ENCODE assay signal across 15 cellular contexts in the genomic region with DNA sequence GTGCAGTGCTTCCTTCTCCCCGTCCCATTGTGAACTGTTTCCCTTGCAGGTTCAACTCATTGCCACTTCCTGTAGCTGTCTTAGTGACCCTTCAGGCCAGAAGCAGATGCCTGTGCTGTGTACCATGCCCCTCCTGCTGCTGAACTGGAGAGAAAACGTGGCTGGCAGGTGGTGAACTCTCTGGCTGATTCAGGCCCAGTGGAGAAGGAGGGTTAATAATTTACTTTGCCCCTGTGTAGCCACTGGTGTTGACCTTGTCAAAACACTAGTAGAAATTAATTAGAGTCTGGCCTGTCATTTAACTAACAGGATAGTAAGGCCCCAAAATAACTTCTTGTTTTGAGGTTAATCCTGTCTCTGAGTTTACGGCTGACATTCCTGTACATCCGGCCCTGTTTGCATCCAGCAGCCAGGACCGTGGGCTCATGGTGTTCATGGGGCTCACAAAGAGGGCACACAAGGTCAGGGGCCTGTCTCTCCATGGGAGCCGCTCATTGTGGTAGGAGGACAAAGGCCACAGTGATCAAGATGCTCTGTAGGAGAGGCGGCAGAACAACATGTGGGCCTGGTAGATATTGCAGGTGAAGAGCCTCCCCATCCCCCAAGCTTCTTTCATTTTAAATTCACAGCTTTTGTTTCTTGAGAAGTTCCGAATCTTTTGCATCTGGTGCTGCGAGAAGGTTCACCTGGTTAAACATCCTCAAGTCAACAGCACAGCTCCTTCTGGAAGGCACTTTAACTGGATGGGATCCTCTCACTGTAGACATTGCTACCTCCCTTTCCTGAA.
DNase-seq lines count a peak whose midpoint lies in the region; ATAC-seq and TF ChIP-seq lines count a peak whose summit lies in the region.
"Had no signal": no experiment of that assay in that cellular context is flagged by ENCODE, and none has a peak within 500 bp of the region (broad histone marks: within the 10 kb centered on the region; RNA-seq: fewer than 3 reads in every experiment).

No MANE protein-coding gene starts in this region.

- TF ChIP-seq CTCF in epithelial cell of proximal tubule (conservative IDR thresholded peaks at IDR 0.05; ENCODE audit: low read depth, low read length) (peak; percentile 4), PC-3 (conservative IDR thresholded peaks at IDR 0.05; ENCODE audit: low read depth, low read length) (no peak)

- ATAC-seq in GM18861 (IDR thresholded peaks at IDR 0.05; ENCODE audit: unreplicated experiment) (peak; percentile 78), HG02943 (IDR thresholded peaks at IDR 0.05; ENCODE audit: low read depth, unreplicated experiment) (peak; percentile 89), PC-3 (no peak)

- no peak overlapping the region for H2BK12ac ChIP-seq in trophoblast cell (ENCODE audit: low read length)

- no peak overlapping the region for H3K4me2 ChIP-seq in trophoblast cell (ENCODE audit: low read length)
- no peak overlapping the region for H3K4me2 ChIP-seq in PC-3 (ENCODE audit: low read length)
- H3K4me2 ChIP-seq: KMS-11 had no signal

- no peak overlapping the region for H3K27ac ChIP-seq in trophoblast cell (ENCODE audit: low read depth, low read length)
- no peak overlapping the region for H3K27ac ChIP-seq in PC-3 (ENCODE audit: low read length)
- H3K27ac ChIP-seq: KMS-11, SJSA1 had no signal

- H3K9me2 ChIP-seq in PC-3 (replicated peaks; ENCODE audit: low read length), result no peaks in the 10 kb centered on the region

- H3K4ac ChIP-seq in trophoblast cell (ENCODE audit: low read depth, low read length), result no peak overlapping the region

- no peak overlapping the region for H3K23ac ChIP-seq in trophoblast cell (ENCODE audit: low read length)

- H3K4me3 ChIP-seq in epithelial cell of proximal tubule (ENCODE audit: low read depth, low read length) (no peak overlapping the region), trophoblast cell (ENCODE audit: low read depth, low read length) (no peak overlapping the region), PC-3 (ENCODE audit: low read length) (no peak overlapping the region)
- H3K4me3 ChIP-seq: SJSA1 had no signal

- CTCF ChIA-PET in PC-3 (lab: Charles Lee), result no interaction called here

- WGBS in trophoblast cell (ENCODE audit: extremely low coverage, insufficient coverage, insufficient read length), result no CpG with 5 or more reads among the region's 9 CpGs

- H3K27me3 ChIP-seq in trophoblast cell (ENCODE audit: insufficient read depth, low read length), result no peaks in the 10 kb centered on the region
- H3K27me3 ChIP-seq in PC-3 (ENCODE audit: low read length), result no peaks in the 10 kb centered on the region
- H3K27me3 ChIP-seq: SJSA1 had no signal

- peaks cover 3 to 11% of the 10 kb centered on the region in 2 experiments for H3K4me1 ChIP-seq in trophoblast cell (ENCODE audit: control insufficient read depth in 1 of 2, insufficient read depth in 2 of 2, low read length in 2 of 2)
- H3K4me1 ChIP-seq in PC-3 (ENCODE audit: insufficient read depth, low read length), result peaks cover 5% of the 10 kb centered on the region; the same call in 1 of the 2 replicates

- H2AK5ac ChIP-seq in trophoblast cell (ENCODE audit: low read length), result peak overlapping the region; percentile 54

- BruUV-seq in PC-3 (replicated peaks; lab: Mats Ljungman, UMichigan), result no TSS peak

- H2BK5ac ChIP-seq in trophoblast cell (ENCODE audit: low read depth, low read length, poor library complexity), result no peak overlapping the region

- H2AFZ ChIP-seq in trophoblast cell (ENCODE audit: insufficient read depth, low read length, poor library complexity), result no peak overlapping the region
- no peak overlapping the region for H2AFZ ChIP-seq in PC-3 (ENCODE audit: low read length)

- H4K8ac ChIP-seq in trophoblast cell (ENCODE audit: low read depth, low read length), result no peak overlapping the region

- DNase-seq in epithelial cell of proximal tubule (ENCODE audit: low read depth) (peak; percentile 86), trophoblast cell (no peak), islet precursor cell (no peak), PC-3 (no peak), DMS153 treated with DMSO at 0.1 percent for 48 hours (lab: John Stamatoyannopoulos, UW; ENCODE audit: unreplicated experiment) (no peak), globus pallidus (ENCODE audit: low spot score) (no peak)
- DNase-seq: activated CD4-positive, alpha-beta T cell treated with anti-CD3 and anti-CD28 coated beads, Interleukin-2, amount 50 U/mL, for 1 hour; CD4-positive, CD25-positive, alpha-beta regulatory T cell; NCI-H510A; stimulated activated CD4-positive, alpha-beta T cell treated with anti-CD3 and anti-CD28 coated beads, Interleukin-4, amount 100 ng/mL, for 1 hour; substantia nigra had no signal

- no peak overlapping the region for H4K12ac ChIP-seq in trophoblast cell (ENCODE audit: low read depth, low read length)

- no peak overlapping the region for H2BK120ac ChIP-seq in trophoblast cell (ENCODE audit: insufficient read depth, low read length, poor library complexity)

- H3K18ac ChIP-seq in trophoblast cell (ENCODE audit: low read length), result no peak overlapping the region

- H3K79me2 ChIP-seq in trophoblast cell (ENCODE audit: control insufficient read depth, insufficient read depth, low read length, poor library complexity) (no peaks in the 10 kb centered on the region), PC-3 (ENCODE audit: low read length) (no peaks in the 10 kb centered on the region)

- H4K91ac ChIP-seq in trophoblast cell (ENCODE audit: low read depth, low read length), result no peak overlapping the region

- H3K14ac ChIP-seq in trophoblast cell (ENCODE audit: low read length), result no peak overlapping the region

- H4K20me1 ChIP-seq in PC-3 (ENCODE audit: low read length), result no peaks in the 10 kb centered on the region

- no peaks in the 10 kb centered on the region for H3K79me1 ChIP-seq in trophoblast cell (ENCODE audit: low read length)

- H3K36me3 ChIP-seq in trophoblast cell (ENCODE audit: control insufficient read depth in 1 of 2, insufficient read depth in 2 of 2, low read length in 2 of 2) (peaks cover 2 to 3% of the 10 kb centered on the region in 2 experiments), PC-3 (ENCODE audit: low read depth, low read length) (no peaks in the 10 kb centered on the region)
- H3K36me3 ChIP-seq: SJSA1 had no signal

- no peaks in the 10 kb centered on the region for H3F3A ChIP-seq in PC-3 (ENCODE audit: low read length, unreplicated experiment)

- intact Hi-C loops in PC-3 (cut with micrococcal nuclease), result no loop called here

- H3K9ac ChIP-seq in trophoblast cell (ENCODE audit: low read length) (no peak overlapping the region), PC-3 (ENCODE audit: low read length) (no peak overlapping the region)
- H3K9ac ChIP-seq: KMS-11 had no signal

- POLR2A ChIA-PET in PC-3 (lab: Charles Lee; ENCODE audit: unreplicated experiment), result no interaction called here

- H3K9me3 ChIP-seq in trophoblast cell (ENCODE audit: insufficient read depth, low read depth, low read length) (no peaks in the 10 kb centered on the region), PC-3 (ENCODE audit: low read length) (no peaks in the 10 kb centered on the region)
- H3K9me3 ChIP-seq: SJSA1 had no signal
